In the genomic region with DNA sequence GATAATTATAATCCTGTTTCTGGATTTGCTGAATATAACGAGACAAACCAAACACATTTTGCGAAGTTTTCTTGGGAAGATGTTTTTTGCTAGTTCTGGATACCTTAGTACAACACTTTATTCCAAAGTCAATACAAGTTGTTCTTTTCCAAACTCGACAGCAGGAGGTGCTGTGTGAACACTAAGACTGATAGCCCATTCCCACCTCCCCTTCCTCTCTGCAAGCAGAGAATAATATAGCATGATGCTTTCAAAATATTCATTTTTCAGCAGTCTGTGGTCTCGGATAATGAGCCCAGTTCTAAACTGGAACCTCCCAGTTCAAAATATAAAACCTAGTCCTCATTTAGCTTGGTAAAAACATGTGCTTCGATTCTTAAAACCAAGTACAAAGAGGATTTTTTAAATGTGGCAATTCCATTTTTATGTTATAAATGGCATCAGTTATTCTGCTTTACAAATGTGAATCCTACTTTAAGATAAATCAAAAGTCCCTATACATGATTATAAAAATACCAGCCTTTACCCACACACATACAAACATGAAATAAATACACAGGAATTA, we compare ENCODE assay signal across 8 cellular contexts.
DNase-seq lines count a peak whose midpoint lies in the region; ATAC-seq and TF ChIP-seq lines count a peak whose summit lies in the region.

No MANE protein-coding gene starts in this region.

- no peak overlapping the region for H3K4me3 ChIP-seq in heart right ventricle
- H3K4me3 ChIP-seq in right atrium auricular region = no peak overlapping the region
- H3K4me3 ChIP-seq in MM.1S (ENCODE audit: low read length) = no peak overlapping the region
- no peak overlapping the region for H3K4me3 ChIP-seq in fibroblast of lung (replicated peaks in 1 of 4; ENCODE audit: control extremely low read depth in 1 of 4, insufficient read depth in 1 of 4, low read depth in 3 of 4, low read length in 4 of 4)
- no peak overlapping the region for H3K4me3 ChIP-seq in retinal pigment epithelial cell (ENCODE audit: low read length)

- H3K4me2 ChIP-seq in MM.1S (ENCODE audit: low read depth, low read length) (no peak overlapping the region), fibroblast of lung (ENCODE audit: extremely low read depth, insufficient read depth, low read length) (no peak overlapping the region)

- no peaks in the 10 kb centered on the region for H4K20me1 ChIP-seq in MM.1S (ENCODE audit: insufficient read depth, low read length)
- H4K20me1 ChIP-seq in fibroblast of lung (ENCODE audit: control insufficient read depth, extremely low read depth, insufficient read depth, low read length) = no peaks in the 10 kb centered on the region

- H3F3A ChIP-seq in MM.1S (ENCODE audit: insufficient read depth, low read length) = no peaks in the 10 kb centered on the region

- no peaks in the 10 kb centered on the region for H3K9me3 ChIP-seq in heart right ventricle
- H3K9me3 ChIP-seq in right atrium auricular region = no peaks in the 10 kb centered on the region
- no peaks in the 10 kb centered on the region for H3K9me3 ChIP-seq in MM.1S (replicated peaks; ENCODE audit: insufficient read depth, low read length)
- no peaks in the 10 kb centered on the region for H3K9me3 ChIP-seq in fibroblast of lung (ENCODE audit: control insufficient read depth, insufficient read depth, low read depth, low read length)

- H3K27me3 ChIP-seq in heart right ventricle (no peaks in the 10 kb centered on the region), right atrium auricular region (no peaks in the 10 kb centered on the region), MM.1S (replicated peaks; ENCODE audit: insufficient read depth, low read length) (no peaks in the 10 kb centered on the region), fibroblast of lung (ENCODE audit: control insufficient read depth, insufficient read depth, low read length) (no peaks in the 10 kb centered on the region)

- H3K4me1 ChIP-seq in heart right ventricle (no peaks in the 10 kb centered on the region), right atrium auricular region (no peaks in the 10 kb centered on the region), MM.1S (ENCODE audit: low read length) (no peaks in the 10 kb centered on the region), fibroblast of lung (ENCODE audit: control insufficient read depth, extremely low read depth, insufficient read depth, low read length) (no peaks in the 10 kb centered on the region)

- no peaks in the 10 kb centered on the region for H3K9me2 ChIP-seq in MM.1S (replicated peaks; ENCODE audit: insufficient read depth, low read length)

- H2AFZ ChIP-seq in MM.1S (ENCODE audit: low read length) (no peak overlapping the region), fibroblast of lung (ENCODE audit: low read length) (no peak overlapping the region)

- H3K79me2 ChIP-seq in MM.1S (ENCODE audit: low read length) = no peaks in the 10 kb centered on the region
- no peaks in the 10 kb centered on the region for H3K79me2 ChIP-seq in fibroblast of lung (ENCODE audit: control insufficient read depth, insufficient read depth, low read length)

- peak in 7 of 9 donors; percentile 44 to 66 (median 59) for TF ChIP-seq CTCF in heart right ventricle (IDR thresholded peaks at IDR 0.05)
- TF ChIP-seq CTCF in right atrium auricular region (IDR thresholded peaks at IDR 0.05) = peak in 1 of 2 donors; percentile 61
- TF ChIP-seq CTCF in MM.1S (IDR thresholded peaks at IDR 0.05; ENCODE audit: low read length) = peak; percentile 59
- peak; percentile 53 to 78 for TF ChIP-seq CTCF in fibroblast of lung (conservative IDR thresholded peaks at IDR 0.05 in 1 of 2, IDR thresholded peaks at IDR 0.05 in 1 of 2; ENCODE audit: low read depth in 1 of 2, low read length in 2 of 2)
- peak; percentile 71 for TF ChIP-seq CTCF in retinal pigment epithelial cell (conservative IDR thresholded peaks at IDR 0.05; ENCODE audit: low read depth, low read length)

- peak in 1 of 8 donors; percentile 53 for ATAC-seq in heart right ventricle

- DNase-seq in heart right ventricle (peak in 1 of 2 donors; percentile 9), right atrium auricular region (ENCODE audit: low spot score) (no peak), MM.1S (peak; percentile 40), SK-N-DZ (ENCODE audit: low spot score) (peak; percentile 74), fibroblast of lung (ENCODE audit: low read depth in 2 of 2) (peak; percentile 47 to 70), retinal pigment epithelial cell (ENCODE audit: low read depth) (no peak), NCI-H226 (no peak), HuH-7.5 (ENCODE audit: low spot score) (no peak)

- WGBS in heart right ventricle, 2 donors = 20% methylated on average over 5 of the region's 5 CpGs

- H3K27ac ChIP-seq in heart right ventricle (no peak overlapping the region), right atrium auricular region (no peak overlapping the region), MM.1S (ENCODE audit: low read length) (no peak overlapping the region), fibroblast of lung (ENCODE audit: insufficient read depth, low read length) (no peak overlapping the region)

- intact Hi-C loops in heart right ventricle (cut with DNase I) = loop anchor here in 3 of 10 donors (5.0 to 10.0 kb wide), 4 partner anchors 134 to 937 kb away; no protein-coding TSS in a partner anchor

- H3K9ac ChIP-seq in MM.1S (ENCODE audit: low read length) (no peak overlapping the region), fibroblast of lung (ENCODE audit: insufficient read depth, low read length) (no peak overlapping the region)

- H3K36me3 ChIP-seq in heart right ventricle = no peaks in the 10 kb centered on the region
- no peaks in the 10 kb centered on the region for H3K36me3 ChIP-seq in right atrium auricular region
- H3K36me3 ChIP-seq in MM.1S (replicated peaks; ENCODE audit: insufficient read depth, low read length) = no peaks in the 10 kb centered on the region
- no peaks in the 10 kb centered on the region for H3K36me3 ChIP-seq in fibroblast of lung (ENCODE audit: control insufficient read depth, insufficient read depth, low read length)

Comparison
In these comparisons a context has a peak if more than half of its experiments do, and no peak if none do; other contexts are left out.
1. DNase-seq: peak in MM.1S (single experiment), SK-N-DZ (single experiment) and fibroblast of lung (2 of 2); none in right atrium auricular region (single experiment), retinal pigment epithelial cell (single experiment), NCI-H226 (single experiment) and HuH-7.5 (single experiment).